19 cellular contexts compared by ENCODE assay signal in genomic region chrX:118216488-118216887, GRCh38.
DNase-seq lines count a peak whose midpoint lies in the region; ATAC-seq and TF ChIP-seq lines count a peak whose summit lies in the region.
"Had no signal": no experiment of that assay in that cellular context is flagged by ENCODE, and none has a peak within 500 bp of the region (broad histone marks: within the 10 kb centered on the region; RNA-seq: fewer than 3 reads in every experiment).

No MANE protein-coding gene starts in this region.

- WGBS in GM23248 (ENCODE audit: low coverage in 1 of 2, low lambda C conversion rate in 2 of 2, missing lambda C conversion rate in 2 of 2), 2 experiments, result 46 to 88% methylated on average over 1 to 6 of the region's 6 CpGs

- no peaks in the 10 kb centered on the region for H3K79me2 ChIP-seq in GM23248 (ENCODE audit: insufficient read depth)

- no peak overlapping the region for H3K9ac ChIP-seq in GM23248

- H4K20me1 ChIP-seq in GM23248 (ENCODE audit: insufficient read depth), result no peaks in the 10 kb centered on the region

- no peaks in the 10 kb centered on the region for H3K9me2 ChIP-seq in GM23248 (ENCODE audit: insufficient read depth)

- no peaks in the 10 kb centered on the region for H3K27me3 ChIP-seq in GM23248 (replicated peaks; ENCODE audit: insufficient read depth)
- H3K27me3 ChIP-seq in WERI-Rb-1 (ENCODE audit: insufficient read depth, low read depth, severe bottlenecking), result peaks cover 62% of the 10 kb centered on the region
- H3K27me3 ChIP-seq: vagina had no signal

- H3K36me3 Mint-ChIP-seq in brain, result no peaks in the 10 kb centered on the region
- H3K36me3 Mint-ChIP-seq: activated naive CD4-positive, alpha-beta T cell treated with anti-CD3 and anti-CD28 coated beads, Interleukin-2, amount 50 U/mL, for 72 hours; natural killer cell; stimulated activated memory B cell treated with anti-CD40 and anti-IgM and Interleukin-4, amounts not matched to agents 10 μg/mL and 1 μg/mL and 100 μg/mL, for 72 hours had no signal

- no peak overlapping the region for H2AFZ ChIP-seq in GM23248

- H3K36me3 ChIP-seq in GM23248 (ENCODE audit: low read depth), result no peaks in the 10 kb centered on the region
- H3K36me3 ChIP-seq in WERI-Rb-1, result no peaks in the 10 kb centered on the region
- H3K36me3 ChIP-seq: vagina had no signal

- peak; percentile 20 for DNase-seq in HK-2 (ENCODE audit: unreplicated experiment)
- peak; percentile 79 for DNase-seq in NCI-H345 treated with DMSO at 0.1 percent for 48 hours (lab: John Stamatoyannopoulos, UW; ENCODE audit: unreplicated experiment)
- no peak for DNase-seq in sciatic nerve (ENCODE audit: low spot score)
- no peak for DNase-seq in GM23248
- no peak for DNase-seq in WERI-Rb-1
- DNase-seq in posterior cingulate gyrus, result no peak
- DNase-seq in T1000 (lab: John Stamatoyannopoulos, UW), result no peak
- DNase-seq: H9; left ventricle myocardium superior; natural killer cell; NCI-H82; right cardiac atrium; stimulated activated CD4-positive, alpha-beta T cell treated with anti-CD3 and anti-CD28 coated beads, Interleukin-4, amount 100 ng/mL, for 24 hours had no signal

- no peaks in the 10 kb centered on the region for H3K9me3 ChIP-seq in GM23248 (ENCODE audit: low read depth)
- H3K9me3 ChIP-seq in WERI-Rb-1 (ENCODE audit: severe bottlenecking), result no peaks in the 10 kb centered on the region
- H3K9me3 ChIP-seq: vagina had no signal

- intact Hi-C loops in sciatic nerve (cut with DNase I) (no loop called here), posterior cingulate gyrus (cut with DNase I) (no loop called here)

- H3K4me2 ChIP-seq in GM23248 (ENCODE audit: unreplicated experiment), result no peak overlapping the region

- H3K4me1 ChIP-seq in GM23248 (ENCODE audit: insufficient read depth), result no peaks in the 10 kb centered on the region

- H3F3A ChIP-seq in GM23248 (ENCODE audit: insufficient read depth), result no peaks in the 10 kb centered on the region

- TF ChIP-seq CTCF in brain (conservative IDR thresholded peaks at IDR 0.05) (no peak), WERI-Rb-1 (IDR thresholded peaks at IDR 0.05; ENCODE audit: low read depth, low read length) (no peak)

- H3K9me3 Mint-ChIP-seq in brain, result peaks cover 0 to 8% (median 0%) of the 10 kb centered on the region in 5 experiments
- H3K9me3 Mint-ChIP-seq: activated naive CD4-positive, alpha-beta T cell treated with anti-CD3 and anti-CD28 coated beads, Interleukin-2, amount 50 U/mL, for 72 hours; central memory CD8-positive, alpha-beta T cell; natural killer cell; stimulated activated memory B cell treated with anti-CD40 and anti-IgM and Interleukin-4, amounts not matched to agents 10 μg/mL and 1 μg/mL and 100 μg/mL, for 72 hours had no signal

- no peak overlapping the region for H3K4me3 ChIP-seq in GM23248
- no peak overlapping the region for H3K4me3 ChIP-seq in WERI-Rb-1 (ENCODE audit: low read depth, low read length)
- H3K4me3 ChIP-seq: vagina had no signal

- ATAC-seq in sciatic nerve, result peak; percentile 41
- ATAC-seq: activated naive CD4-positive, alpha-beta T cell treated with anti-CD3 and anti-CD28 coated beads, Interleukin-2, amount 50 U/mL, for 72 hours; left ventricle myocardium superior; natural killer cell; stimulated activated memory B cell treated with anti-CD40 and anti-IgM and Interleukin-4, amounts not matched to agents 10 μg/mL and 1 μg/mL and 100 μg/mL, for 72 hours had no signal

- H3K4me1 Mint-ChIP-seq in brain, result peaks cover 65% of the 10 kb centered on the region
- H3K4me1 Mint-ChIP-seq: central memory CD8-positive, alpha-beta T cell had no signal

- in situ Hi-C loops in GM23248 (cut with MboI), result no loop called here

- H3K27ac Mint-ChIP-seq in brain, result peak overlapping the region in 3 of 5 experiments; percentile 24 to 69 (median 40)
- H3K27ac Mint-ChIP-seq: activated naive CD4-positive, alpha-beta T cell treated with anti-CD3 and anti-CD28 coated beads, Interleukin-2, amount 50 U/mL, for 72 hours; H9; natural killer cell; stimulated activated memory B cell treated with anti-CD40 and anti-IgM and Interleukin-4, amounts not matched to agents 10 μg/mL and 1 μg/mL and 100 μg/mL, for 72 hours had no signal

- no peaks in the 10 kb centered on the region for H3K27me3 Mint-ChIP-seq in brain
- H3K27me3 Mint-ChIP-seq: central memory CD8-positive, alpha-beta T cell; stimulated activated memory B cell treated with anti-CD40 and anti-IgM and Interleukin-4, amounts not matched to agents 10 μg/mL and 1 μg/mL and 100 μg/mL, for 72 hours had no signal

- H3K27ac ChIP-seq in GM23248 (no peak overlapping the region), WERI-Rb-1 (no peak overlapping the region)
- H3K27ac ChIP-seq: epithelial cell of prostate, vagina had no signal

- H3K4me3 Mint-ChIP-seq in brain, result peak overlapping the region in 1 of 5 experiments; percentile 10
- H3K4me3 Mint-ChIP-seq: central memory CD8-positive, alpha-beta T cell; H9; natural killer cell; stimulated activated memory B cell treated with anti-CD40 and anti-IgM and Interleukin-4, amounts not matched to agents 10 μg/mL and 1 μg/mL and 100 μg/mL, for 72 hours had no signal

Comparison
In these comparisons a context has a peak if more than half of its experiments do, and no peak if none do; other contexts are left out.
1. DNase-seq: peak in HK-2 (single experiment) and NCI-H345 treated with DMSO at 0.1 percent for 48 hours (single experiment); none in sciatic nerve (single experiment), GM23248 (single experiment), WERI-Rb-1 (single experiment), posterior cingulate gyrus (0 of 10) and T1000 (single experiment).